In the genomic region with DNA sequence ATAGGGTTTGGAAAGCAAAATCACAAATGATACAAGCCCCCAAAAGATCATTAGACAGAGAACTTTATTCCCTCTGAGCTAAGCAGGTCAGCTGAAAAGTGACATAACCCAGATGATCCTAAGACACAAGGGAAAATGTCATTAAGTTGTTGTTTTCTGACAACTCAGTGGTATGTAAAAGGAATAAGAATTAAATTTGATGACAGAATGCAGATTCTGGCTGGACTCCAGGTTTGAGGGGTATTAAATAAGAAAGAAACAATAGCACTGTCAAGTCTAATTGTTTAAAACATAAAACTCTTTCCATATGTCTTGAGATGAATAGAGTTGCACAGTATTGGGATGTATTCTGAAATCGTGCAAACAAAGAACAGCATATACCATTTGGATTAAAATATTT, we compare ENCODE assay signal across 7 cellular contexts.
"Had no signal": no experiment of that assay in that cellular context is flagged by ENCODE, and none has a peak within 500 bp of the region (broad histone marks: within the 10 kb centered on the region; RNA-seq: fewer than 3 reads in every experiment).

No MANE protein-coding gene starts in this region.

- ATAC-seq: HCT116, HepG2 had no signal

- H3K9ac ChIP-seq: GM23248 had no signal

- DNase-seq: GM23248, H9, HFFc6 had no signal

- FAIRE-seq: H54, HepG2 had no signal

- H3K27ac ChIP-seq: GM23248, HL-60 had no signal

- H2AFZ ChIP-seq: GM23248 had no signal

- H3K4me3 ChIP-seq: GM23248 had no signal
